Comparison of ENCODE assay signal across 14 cellular contexts in genomic region chr17:9120471-9120870, GRCh38.
A peak's percentile ranks its signal among the peaks of the same experiment; 100 is the strongest.
DNase-seq lines count a peak whose midpoint lies in the region; ATAC-seq and TF ChIP-seq lines count a peak whose summit lies in the region.
"Had no signal": no experiment of that assay in that cellular context is flagged by ENCODE, and none has a peak within 500 bp of the region (broad histone marks: within the 10 kb centered on the region; RNA-seq: fewer than 3 reads in every experiment).

No MANE protein-coding gene starts in this region.

- WGBS in iPS DF 6.9 (ENCODE audit: insufficient coverage, insufficient read length), result no CpG with 5 or more reads among the region's 5 CpGs

- H3K27me3 ChIP-seq in WERI-Rb-1 (ENCODE audit: insufficient read depth, low read depth, severe bottlenecking), result no peaks in the 10 kb centered on the region
- H3K27me3 ChIP-seq in iPS DF 6.9 (ENCODE audit: control insufficient read depth, insufficient read depth, low read length), result no peaks in the 10 kb centered on the region

- H3K4me3 ChIP-seq in AG10803 (ENCODE audit: low read length) (no peak overlapping the region), GM12875 (ENCODE audit: low read depth, low read length) (no peak overlapping the region), WERI-Rb-1 (ENCODE audit: low read depth, low read length) (no peak overlapping the region), iPS DF 6.9 (ENCODE audit: low read length) (no peak overlapping the region)

- DNase-seq in AG10803 (ENCODE audit: low read depth) (no peak), WERI-Rb-1 (peak; percentile 39), iPS DF 6.9 (ENCODE audit: low read depth, low spot score) (peak; percentile 33), MV-4-11 (lab: John Stamatoyannopoulos, UW) (no peak), NCI-H345 (lab: John Stamatoyannopoulos, UW) (no peak)
- DNase-seq: activated CD4-positive, CD25-positive, alpha-beta regulatory T cell; activated naive CD4-positive, alpha-beta T cell; cortex of kidney; KBM-7; midbrain had no signal

- H3K36me3 ChIP-seq in WERI-Rb-1, result no peaks in the 10 kb centered on the region
- no peaks in the 10 kb centered on the region for H3K36me3 ChIP-seq in iPS DF 6.9 (ENCODE audit: control insufficient read depth, insufficient read depth, low read length)

- H3K27ac ChIP-seq in WERI-Rb-1, result no peak overlapping the region
- no peak overlapping the region for H3K27ac ChIP-seq in iPS DF 6.9 (ENCODE audit: low read length)

- peak; percentile 13; the same call in 1 of the 2 replicates for TF ChIP-seq CTCF in AG10803 (conservative IDR thresholded peaks at IDR 0.05; ENCODE audit: low read length)
- TF ChIP-seq CTCF in GM12875 (IDR thresholded peaks at IDR 0.05; ENCODE audit: borderline replicate concordance, insufficient read depth, low read depth, low read length), result peak; percentile 43; the same call in 1 of the 2 replicates
- peak; percentile 80 for TF ChIP-seq CTCF in WERI-Rb-1 (IDR thresholded peaks at IDR 0.05; ENCODE audit: low read depth, low read length)

- ATAC-seq in GM19452 (IDR thresholded peaks at IDR 0.05; ENCODE audit: unreplicated experiment) (no peak), GM21423 (IDR thresholded peaks at IDR 0.05; ENCODE audit: unreplicated experiment) (no peak)
- ATAC-seq: Right ventricle myocardium inferior had no signal

- H3K9me3 ChIP-seq in WERI-Rb-1 (ENCODE audit: severe bottlenecking) (no peaks in the 10 kb centered on the region), iPS DF 6.9 (ENCODE audit: control insufficient read depth, insufficient read depth, low read length) (no peaks in the 10 kb centered on the region)

- H3K4me1 ChIP-seq in iPS DF 6.9 (ENCODE audit: control insufficient read depth, insufficient read depth, low read length), result no peaks in the 10 kb centered on the region

Comparison
In these comparisons a context has a peak if more than half of its experiments do, and no peak if none do; other contexts are left out.
1. DNase-seq: peak in WERI-Rb-1 (single experiment) and iPS DF 6.9 (single experiment); none in AG10803 (single experiment), MV-4-11 (single experiment) and NCI-H345 (single experiment).
2. CTCF ChIP-seq: peak in every context shown above with its lines; median percentile 80 in WERI-Rb-1; 43 in GM12875; 13 in AG10803.